Comparison of ENCODE assay signal across 21 cellular contexts in the genomic region with DNA sequence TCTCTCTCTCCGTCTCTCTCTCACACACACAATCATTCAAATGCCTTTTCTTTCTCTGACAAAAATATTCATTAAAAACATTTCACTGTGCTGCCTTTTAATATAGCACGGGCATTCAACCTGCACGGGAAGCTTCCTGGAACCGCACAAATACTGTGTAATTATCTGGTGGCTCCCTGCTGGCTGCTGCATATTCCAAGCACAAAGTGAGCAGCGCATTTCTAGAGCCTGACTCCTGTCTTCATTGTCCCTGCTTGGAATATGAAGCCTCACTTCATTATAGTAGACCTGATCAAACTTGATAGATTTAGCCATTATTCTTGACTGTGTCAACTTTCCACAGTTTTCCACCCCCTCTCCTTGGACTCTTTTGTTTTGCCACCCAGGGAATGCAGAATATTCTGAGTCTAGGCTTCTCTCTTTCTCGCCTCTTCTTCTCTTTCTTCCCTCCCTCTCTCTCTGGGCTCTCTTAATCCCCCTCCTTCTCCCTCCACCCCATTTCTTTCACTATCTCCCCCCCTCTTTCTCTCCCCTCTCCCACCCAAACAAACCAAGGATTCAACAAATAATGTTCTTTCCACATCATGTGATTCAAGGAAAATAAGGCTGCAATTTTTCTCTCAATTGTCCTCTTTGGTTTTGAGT.
A peak's percentile ranks its signal among the peaks of the same experiment; 100 is the strongest.
DNase-seq lines count a peak whose midpoint lies in the region; ATAC-seq and TF ChIP-seq lines count a peak whose summit lies in the region.
"Had no signal": no experiment of that assay in that cellular context is flagged by ENCODE, and none has a peak within 500 bp of the region (broad histone marks: within the 10 kb centered on the region; RNA-seq: fewer than 3 reads in every experiment).

No MANE protein-coding gene starts in this region.

- no peak overlapping the region for H3K4me2 ChIP-seq in OCI-LY7 (ENCODE audit: low read length)
- no peak overlapping the region for H3K4me2 ChIP-seq in PC-3 (ENCODE audit: low read length)
- H3K4me2 ChIP-seq: KMS-11 had no signal

- DNase-seq in DMS153 (lab: John Stamatoyannopoulos, UW) (peak; percentile 71), NCI-H146 (lab: John Stamatoyannopoulos, UW) (peak; percentile 92), NCI-H69 (lab: John Stamatoyannopoulos, UW) (peak; percentile 83), OCI-LY7 (ENCODE audit: low spot score) (no peak), NCI-H526 treated with DMSO at 0.1 percent for 48 hours (lab: John Stamatoyannopoulos, UW) (no peak), PC-3 (no peak)
- DNase-seq: activated CD4-positive, alpha-beta T cell treated with anti-CD3 and anti-CD28 coated beads for 4 hours; dorsolateral prefrontal cortex; NCI-H1048; OCI-M1; pancreas; SHP77; sigmoid colon had no signal

- H3K9me2 ChIP-seq in OCI-LY7 (ENCODE audit: insufficient read depth, low read length) (no peaks in the 10 kb centered on the region), PC-3 (replicated peaks; ENCODE audit: low read length) (no peaks in the 10 kb centered on the region)

- TF ChIP-seq CTCF in OCI-LY7 (conservative IDR thresholded peaks at IDR 0.05; ENCODE audit: low read length) (no peak), PC-3 (conservative IDR thresholded peaks at IDR 0.05; ENCODE audit: low read depth, low read length) (no peak)

- no TSS peak for BruUV-seq in OCI-LY7 (replicated peaks; lab: Mats Ljungman, UMichigan)
- no TSS peak for BruUV-seq in PC-3 (replicated peaks; lab: Mats Ljungman, UMichigan)

- no peaks in the 10 kb centered on the region for H3F3A ChIP-seq in PC-3 (ENCODE audit: low read length, unreplicated experiment)

- POLR2A ChIA-PET in OCI-LY7 (lab: Charles Lee) (no interaction called here), PC-3 (lab: Charles Lee; ENCODE audit: unreplicated experiment) (no interaction called here)

- no peak for ATAC-seq in GM21576 (IDR thresholded peaks at IDR 0.05; ENCODE audit: unreplicated experiment)
- no peak for ATAC-seq in PC-3
- ATAC-seq: activated naive CD4-positive, alpha-beta T cell treated with anti-CD3 and anti-CD28 coated beads, Interleukin-2, amount 50 U/mL, for 72 hours; pancreas; stimulated activated memory B cell treated with anti-CD40 and anti-IgM and Interleukin-4, amounts not matched to agents 10 μg/mL and 1 μg/mL and 100 μg/mL, for 72 hours had no signal

- H3K79me2 ChIP-seq in OCI-LY7 (ENCODE audit: insufficient read depth, low read depth, low read length) (no peaks in the 10 kb centered on the region), PC-3 (ENCODE audit: low read length) (no peaks in the 10 kb centered on the region)

- CTCF ChIA-PET in OCI-LY7 (lab: Charles Lee; ENCODE audit: unreplicated experiment) = no interaction called here
- CTCF ChIA-PET in PC-3 (lab: Charles Lee) = no interaction called here

- H3K9me3 ChIP-seq in iPS-20b (ENCODE audit: insufficient read depth, low read depth, low read length) (no peaks in the 10 kb centered on the region), OCI-LY7 (ENCODE audit: low read length) (no peaks in the 10 kb centered on the region), PC-3 (ENCODE audit: low read length) (no peaks in the 10 kb centered on the region)
- H3K9me3 ChIP-seq: ascending aorta, pancreas, sigmoid colon, thoracic aorta had no signal

- peaks cover 31% of the 10 kb centered on the region for H3K4me1 ChIP-seq in iPS-20b (ENCODE audit: insufficient read depth, low read length)
- no peaks in the 10 kb centered on the region for H3K4me1 ChIP-seq in OCI-LY7 (ENCODE audit: insufficient read depth, low read length, poor library complexity, severe bottlenecking)
- no peaks in the 10 kb centered on the region for H3K4me1 ChIP-seq in PC-3 (ENCODE audit: insufficient read depth, low read length)
- H3K4me1 ChIP-seq: ascending aorta, pancreas had no signal

- H2AFZ ChIP-seq in OCI-LY7 (ENCODE audit: low read length) (no peak overlapping the region), PC-3 (ENCODE audit: low read length) (no peak overlapping the region)

- H3K27ac ChIP-seq in iPS-20b (ENCODE audit: low read length) (no peak overlapping the region), OCI-LY7 (ENCODE audit: low read depth, low read length, poor library complexity, severe bottlenecking) (no peak overlapping the region), PC-3 (ENCODE audit: low read length) (no peak overlapping the region)
- H3K27ac ChIP-seq: ascending aorta, C4-2B, dorsolateral prefrontal cortex, KMS-11, pancreas, sigmoid colon, thoracic aorta had no signal

- H3K9ac ChIP-seq in iPS-20b (ENCODE audit: low read depth, low read length) (peak overlapping the region; percentile 50), PC-3 (ENCODE audit: low read length) (no peak overlapping the region)
- H3K9ac ChIP-seq: KMS-11 had no signal

- intact Hi-C loops in OCI-LY7 (cut with micrococcal nuclease; ENCODE audit: unreplicated experiment) (no loop called here), PC-3 (cut with micrococcal nuclease) (no loop called here)

- H3K4me3 ChIP-seq in iPS-20b (ENCODE audit: low read length) = peak overlapping the region; percentile 51; the same call in 1 of the 2 replicates
- no peak overlapping the region for H3K4me3 ChIP-seq in OCI-LY7 (ENCODE audit: low read depth, low read length, poor library complexity, severe bottlenecking)
- H3K4me3 ChIP-seq in PC-3 (ENCODE audit: low read length) = no peak overlapping the region
- H3K4me3 ChIP-seq: ascending aorta, dorsolateral prefrontal cortex, pancreas, sigmoid colon, thoracic aorta had no signal

- no peaks in the 10 kb centered on the region for H3K36me3 ChIP-seq in iPS-20b (ENCODE audit: insufficient read depth, low read depth, low read length)
- H3K36me3 ChIP-seq in OCI-LY7 (ENCODE audit: insufficient read depth, low read length) = no peaks in the 10 kb centered on the region
- no peaks in the 10 kb centered on the region for H3K36me3 ChIP-seq in PC-3 (ENCODE audit: low read depth, low read length)
- H3K36me3 ChIP-seq: ascending aorta, pancreas, sigmoid colon, thoracic aorta had no signal

- H3K27me3 ChIP-seq in iPS-20b (ENCODE audit: insufficient read depth, low read length) (no peaks in the 10 kb centered on the region), PC-3 (ENCODE audit: low read length) (peaks cover 68% of the 10 kb centered on the region)
- H3K27me3 ChIP-seq: ascending aorta, dorsolateral prefrontal cortex, pancreas, sigmoid colon had no signal

- H4K20me1 ChIP-seq in OCI-LY7 (ENCODE audit: insufficient read depth, low read length) (no peaks in the 10 kb centered on the region), PC-3 (ENCODE audit: low read length) (no peaks in the 10 kb centered on the region)

Comparison
In these comparisons a context has a peak if more than half of its experiments do, and no peak if none do; other contexts are left out.
1. DNase-seq: peak in DMS153 (single experiment), NCI-H146 (single experiment) and NCI-H69 (single experiment); none in OCI-LY7 (single experiment), NCI-H526 treated with DMSO at 0.1 percent for 48 hours (single experiment) and PC-3 (single experiment).